In the genomic region with DNA sequence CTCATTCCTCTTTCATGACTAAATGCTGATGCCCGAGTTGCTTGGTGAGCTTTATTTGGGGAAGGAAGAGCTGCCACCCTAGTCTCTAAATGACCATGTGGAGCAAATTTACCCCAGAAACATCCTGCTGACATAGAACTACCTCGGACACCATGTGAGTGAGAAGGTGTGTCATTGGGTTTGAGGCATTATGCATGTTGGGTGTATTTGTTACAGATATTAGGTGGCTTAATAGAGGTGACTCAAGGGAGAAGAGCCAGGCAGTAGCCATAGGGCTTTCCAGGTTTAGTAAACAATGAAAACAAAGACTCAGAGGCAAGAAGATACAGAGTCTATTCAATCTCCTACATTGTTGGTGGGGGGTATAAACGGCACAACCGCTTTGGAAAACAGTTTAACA, we compare ENCODE assay signal across 14 cellular contexts.
"Had no signal": no experiment of that assay in that cellular context is flagged by ENCODE, and none has a peak within 500 bp of the region (broad histone marks: within the 10 kb centered on the region; RNA-seq: fewer than 3 reads in every experiment).

No MANE protein-coding gene starts in this region.

- H3K9ac ChIP-seq: parathyroid adenoma had no signal

- H2AFZ ChIP-seq: parathyroid adenoma had no signal

- H3K4me1 ChIP-seq: breast epithelium, lower lobe of right lung, parathyroid adenoma had no signal

- H3K27ac ChIP-seq: breast epithelium, esophagus muscularis mucosa, lower lobe of right lung, neutrophil, parathyroid adenoma, thoracic aorta had no signal

- H3K79me2 ChIP-seq: parathyroid adenoma had no signal

- H3K4me3 ChIP-seq: breast epithelium, esophagus muscularis mucosa, lower lobe of right lung, thoracic aorta had no signal

- DNase-seq: activated CD4-positive, CD25-positive, alpha-beta regulatory T cell; activated T-cell treated with anti-CD3 and anti-CD28 coated beads, Interleukin-2, amount 50 U/mL, for 4 hours; cerebellar nuclear complex; cortex of kidney; stimulated activated CD4-positive, alpha-beta T cell treated with anti-CD3 and anti-CD28 coated beads, Interleukin-4, amount 100 ng/mL, for 24 hours; T-helper 9 cell had no signal

- H3K27me3 ChIP-seq: breast epithelium, esophagus muscularis mucosa, neutrophil had no signal

- ATAC-seq: sciatic nerve; stimulated activated effector memory CD8-positive, alpha-beta T cell treated with anti-CD3 and anti-CD28 coated beads, Interleukin-12 subunit alpha, Interleukin-12 subunit beta, amount 100 ng/mL, for 72 hours had no signal

- H3K36me3 ChIP-seq: breast epithelium, esophagus muscularis mucosa, lower lobe of right lung, neutrophil, thoracic aorta had no signal

- H3K9me3 ChIP-seq: lower lobe of right lung, neutrophil, thoracic aorta had no signal
